In the genomic region with DNA sequence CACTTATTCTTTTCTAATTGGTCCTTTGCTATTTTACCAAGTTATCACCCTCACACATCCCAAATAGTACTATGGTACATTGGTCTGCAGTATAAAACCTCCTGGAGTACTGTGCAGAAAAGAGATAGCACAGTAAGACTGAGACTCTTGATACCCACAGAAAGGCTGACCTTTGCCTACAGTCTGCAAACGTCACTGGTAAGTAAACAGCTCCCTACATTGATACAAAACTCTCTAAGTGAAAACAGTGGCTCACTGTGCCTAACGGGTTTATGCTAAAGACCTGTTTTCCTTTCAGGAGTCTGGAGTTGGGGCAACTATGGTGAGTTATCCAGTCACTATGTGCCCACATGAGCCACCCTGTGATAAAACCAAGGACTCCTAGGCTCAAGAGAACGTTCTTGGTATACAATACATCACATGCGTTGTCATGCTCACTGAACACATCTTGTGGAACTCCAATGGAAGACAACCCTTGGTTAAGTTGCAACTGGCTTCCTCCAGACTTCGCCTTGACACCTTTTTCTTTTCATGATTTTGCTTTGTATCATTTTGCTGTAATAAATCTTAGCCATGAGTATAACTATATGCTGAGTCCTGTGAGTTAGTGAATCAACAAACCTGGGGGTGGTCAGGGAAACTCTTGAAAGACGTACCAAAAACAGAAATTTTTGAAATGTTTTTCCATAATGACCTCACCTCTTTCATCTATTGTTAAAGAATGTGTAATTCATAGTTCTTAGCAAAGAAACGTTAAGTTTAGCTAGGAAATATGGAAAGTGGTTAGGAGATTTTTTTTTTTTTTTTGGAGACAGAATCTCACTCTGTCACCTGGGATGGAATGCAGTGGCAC, we compare ENCODE assay signal across 1 cellular context.
TF ChIP-seq lines count a peak whose summit lies in the region.

No MANE protein-coding gene starts in this region.

TF ChIP-seq in GM23338, 12 proteins besides CTCF, POLR2A, EP300 and RAD21 (continued from another document):
- TF ChIP-seq, protein P1, sequence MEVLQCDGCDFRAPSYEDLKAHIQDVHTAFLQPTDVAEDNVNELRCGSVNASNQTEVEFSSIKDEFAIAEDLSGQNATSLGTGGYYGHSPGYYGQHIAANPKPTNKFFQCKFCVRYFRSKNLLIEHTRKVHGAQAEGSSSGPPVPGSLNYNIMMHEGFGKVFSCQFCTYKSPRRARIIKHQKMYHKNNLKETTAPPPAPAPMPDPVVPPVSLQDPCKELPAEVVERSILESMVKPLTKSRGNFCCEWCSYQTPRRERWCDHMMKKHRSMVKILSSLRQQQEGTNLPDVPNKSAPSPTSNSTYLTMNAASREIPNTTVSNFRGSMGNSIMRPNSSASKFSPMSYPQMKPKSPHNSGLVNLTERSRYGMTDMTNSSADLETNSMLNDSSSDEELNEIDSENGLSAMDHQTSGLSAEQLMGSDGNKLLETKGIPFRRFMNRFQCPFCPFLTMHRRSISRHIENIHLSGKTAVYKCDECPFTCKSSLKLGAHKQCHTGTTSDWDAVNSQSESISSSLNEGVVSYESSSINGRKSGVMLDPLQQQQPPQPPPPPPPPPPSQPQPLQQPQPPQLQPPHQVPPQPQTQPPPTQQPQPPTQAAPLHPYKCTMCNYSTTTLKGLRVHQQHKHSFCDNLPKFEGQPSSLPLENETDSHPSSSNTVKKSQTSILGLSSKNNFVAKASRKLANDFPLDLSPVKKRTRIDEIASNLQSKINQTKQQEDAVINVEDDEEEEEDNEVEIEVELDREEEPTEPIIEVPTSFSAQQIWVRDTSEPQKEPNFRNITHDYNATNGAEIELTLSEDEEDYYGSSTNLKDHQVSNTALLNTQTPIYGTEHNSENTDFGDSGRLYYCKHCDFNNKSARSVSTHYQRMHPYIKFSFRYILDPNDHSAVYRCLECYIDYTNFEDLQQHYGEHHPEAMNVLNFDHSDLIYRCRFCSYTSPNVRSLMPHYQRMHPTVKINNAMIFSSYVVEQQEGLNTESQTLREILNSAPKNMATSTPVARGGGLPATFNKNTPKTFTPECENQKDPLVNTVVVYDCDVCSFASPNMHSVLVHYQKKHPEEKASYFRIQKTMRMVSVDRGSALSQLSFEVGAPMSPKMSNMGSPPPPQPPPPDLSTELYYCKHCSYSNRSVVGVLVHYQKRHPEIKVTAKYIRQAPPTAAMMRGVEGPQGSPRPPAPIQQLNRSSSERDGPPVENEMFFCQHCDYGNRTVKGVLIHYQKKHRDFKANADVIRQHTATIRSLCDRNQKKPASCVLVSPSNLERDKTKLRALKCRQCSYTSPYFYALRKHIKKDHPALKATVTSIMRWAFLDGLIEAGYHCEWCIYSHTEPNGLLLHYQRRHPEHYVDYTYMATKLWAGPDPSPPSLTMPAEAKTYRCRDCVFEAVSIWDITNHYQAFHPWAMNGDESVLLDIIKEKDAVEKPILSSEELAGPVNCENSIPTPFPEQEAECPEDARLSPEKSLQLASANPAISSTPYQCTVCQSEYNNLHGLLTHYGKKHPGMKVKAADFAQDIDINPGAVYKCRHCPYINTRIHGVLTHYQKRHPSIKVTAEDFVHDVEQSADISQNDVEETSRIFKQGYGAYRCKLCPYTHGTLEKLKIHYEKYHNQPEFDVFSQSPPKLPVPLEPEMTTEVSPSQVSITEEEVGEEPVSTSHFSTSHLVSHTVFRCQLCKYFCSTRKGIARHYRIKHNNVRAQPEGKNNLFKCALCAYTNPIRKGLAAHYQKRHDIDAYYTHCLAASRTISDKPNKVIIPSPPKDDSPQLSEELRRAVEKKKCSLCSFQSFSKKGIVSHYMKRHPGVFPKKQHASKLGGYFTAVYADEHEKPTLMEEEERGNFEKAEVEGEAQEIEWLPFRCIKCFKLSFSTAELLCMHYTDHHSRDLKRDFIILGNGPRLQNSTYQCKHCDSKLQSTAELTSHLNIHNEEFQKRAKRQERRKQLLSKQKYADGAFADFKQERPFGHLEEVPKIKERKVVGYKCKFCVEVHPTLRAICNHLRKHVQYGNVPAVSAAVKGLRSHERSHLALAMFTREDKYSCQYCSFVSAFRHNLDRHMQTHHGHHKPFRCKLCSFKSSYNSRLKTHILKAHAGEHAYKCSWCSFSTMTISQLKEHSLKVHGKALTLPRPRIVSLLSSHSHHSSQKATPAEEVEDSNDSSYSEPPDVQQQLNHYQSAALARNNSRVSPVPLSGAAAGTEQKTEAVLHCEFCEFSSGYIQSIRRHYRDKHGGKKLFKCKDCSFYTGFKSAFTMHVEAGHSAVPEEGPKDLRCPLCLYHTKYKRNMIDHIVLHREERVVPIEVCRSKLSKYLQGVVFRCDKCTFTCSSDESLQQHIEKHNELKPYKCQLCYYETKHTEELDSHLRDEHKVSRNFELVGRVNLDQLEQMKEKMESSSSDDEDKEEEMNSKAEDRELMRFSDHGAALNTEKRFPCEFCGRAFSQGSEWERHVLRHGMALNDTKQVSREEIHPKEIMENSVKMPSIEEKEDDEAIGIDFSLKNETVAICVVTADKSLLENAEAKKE (CRISPR knock-in tag; IDR thresholded peaks at IDR 0.05) = no peak
- TF ChIP-seq CREB1 (CRISPR knock-in tag; IDR thresholded peaks at IDR 0.05; ENCODE audit: low read depth) (no peak), ZNF114 (CRISPR knock-in tag; IDR thresholded peaks at IDR 0.05) (no peak), ZNF331 (CRISPR knock-in tag; IDR thresholded peaks at IDR 0.05; ENCODE audit: low read depth) (no peak), EZH2phosphoT487 (IDR thresholded peaks at IDR 0.05; ENCODE audit: unreplicated experiment) (no peak), NANOG (IDR thresholded peaks at IDR 0.05; ENCODE audit: borderline replicate concordance) (no peak)
